36 cellular contexts compared by ENCODE assay signal in the genomic region with DNA sequence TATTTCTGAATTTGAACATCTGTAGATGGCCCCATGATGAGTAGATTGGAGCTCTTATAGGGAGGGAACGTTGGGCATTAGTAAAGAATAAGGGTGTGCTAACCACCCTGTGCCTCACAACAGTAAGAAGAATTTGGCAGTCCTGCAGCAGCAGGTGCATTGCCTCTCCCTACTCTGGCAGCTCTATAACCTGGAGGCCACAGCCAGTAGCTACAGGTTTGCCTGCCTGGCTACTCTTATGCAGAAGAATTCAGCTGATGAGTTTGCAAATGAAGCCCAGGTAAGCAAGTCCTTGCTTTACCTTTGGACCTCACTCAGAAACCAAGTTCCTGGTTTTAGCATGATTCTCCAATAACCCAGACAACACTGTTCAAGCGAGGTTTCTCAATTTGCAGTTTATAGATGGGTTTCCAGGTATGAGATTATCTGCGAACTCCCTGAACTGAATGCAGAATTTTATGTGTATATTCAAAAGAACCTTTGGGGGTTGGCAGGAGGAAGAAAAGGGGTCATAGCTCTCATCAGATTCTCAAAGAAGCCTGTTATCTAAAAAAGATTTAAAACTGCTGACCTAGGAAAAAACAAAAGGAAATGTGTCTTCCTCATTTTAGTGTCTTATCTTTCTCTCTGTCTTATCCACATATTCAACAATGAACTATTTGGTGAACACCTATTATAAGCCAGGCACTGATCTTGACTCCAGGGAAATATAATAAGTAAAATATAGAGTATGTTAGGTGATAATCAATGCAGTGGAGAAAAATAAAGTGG. TPM values are rescaled to one million over a fixed set of nuclear protein-coding genes. Genes with fewer than 3 reads are reported as not detected.
"Had no signal": no experiment of that assay in that cellular context is flagged by ENCODE, and none has a peak within 500 bp of the region (broad histone marks: within the 10 kb centered on the region; RNA-seq: fewer than 3 reads in every experiment).

No MANE protein-coding gene starts in this region.

- H3K4me3 ChIP-seq: adrenal gland, body of pancreas, breast epithelium, SJCRH30, SK-N-MC had no signal

- H3K27ac ChIP-seq: adrenal gland, body of pancreas, breast epithelium, SJCRH30, SK-N-MC, VCaP had no signal

- ATAC-seq: activated CD8-positive, alpha-beta memory T cell treated with anti-CD3 and anti-CD28 coated beads, Interleukin-2, amount 10 ng/mL, durations not matched to agents 7 days and 5 days; activated naive CD4-positive, alpha-beta T cell treated with anti-CD3 and anti-CD28 coated beads, Interleukin-2, amount 50 U/mL, for 72 hours; body of pancreas; Panc1 had no signal

- H3K27ac Mint-ChIP-seq: activated CD4-positive, alpha-beta memory T cell treated with anti-CD3 and anti-CD28 coated beads, Interleukin-2, amount 10 ng/mL, durations not matched to agents 7 days and 5 days; activated CD8-positive, alpha-beta memory T cell treated with anti-CD3 and anti-CD28 coated beads, Interleukin-2, amount 10 ng/mL, durations not matched to agents 7 days and 5 days; activated naive CD4-positive, alpha-beta T cell treated with anti-CD3 and anti-CD28 coated beads, Interleukin-2, amount 50 U/mL, for 72 hours had no signal

- H3K4me3 Mint-ChIP-seq: activated CD4-positive, alpha-beta memory T cell treated with anti-CD3 and anti-CD28 coated beads, Interleukin-2, amount 10 ng/mL, durations not matched to agents 7 days and 5 days; activated CD8-positive, alpha-beta memory T cell treated with anti-CD3 and anti-CD28 coated beads, Interleukin-2, amount 10 ng/mL, durations not matched to agents 7 days and 5 days had no signal

- H3K9me3 Mint-ChIP-seq: activated CD4-positive, alpha-beta memory T cell treated with anti-CD3 and anti-CD28 coated beads, Interleukin-2, amount 10 ng/mL, durations not matched to agents 7 days and 5 days; activated naive CD4-positive, alpha-beta T cell treated with anti-CD3 and anti-CD28 coated beads, Interleukin-2, amount 50 U/mL, for 72 hours had no signal

- H3K27me3 Mint-ChIP-seq: activated CD4-positive, alpha-beta memory T cell treated with anti-CD3 and anti-CD28 coated beads, Interleukin-2, amount 10 ng/mL, durations not matched to agents 7 days and 5 days; activated CD8-positive, alpha-beta memory T cell treated with anti-CD3 and anti-CD28 coated beads, Interleukin-2, amount 10 ng/mL, durations not matched to agents 7 days and 5 days had no signal

- H3K4me1 Mint-ChIP-seq: activated CD4-positive, alpha-beta memory T cell treated with anti-CD3 and anti-CD28 coated beads, Interleukin-2, amount 10 ng/mL, durations not matched to agents 7 days and 5 days had no signal

- H3K27me3 ChIP-seq: adrenal gland, body of pancreas, breast epithelium, SJCRH30 had no signal

- H3K36me3 Mint-ChIP-seq: activated CD8-positive, alpha-beta memory T cell treated with anti-CD3 and anti-CD28 coated beads, Interleukin-2, amount 10 ng/mL, durations not matched to agents 7 days and 5 days; activated naive CD4-positive, alpha-beta T cell treated with anti-CD3 and anti-CD28 coated beads, Interleukin-2, amount 50 U/mL, for 72 hours had no signal

- DNase-seq: activated CD4-positive, alpha-beta memory T cell treated with anti-CD3 and anti-CD28 coated beads, Interleukin-2, amount 10 ng/mL, durations not matched to agents 7 days and 5 days; activated CD4-positive, alpha-beta T cell treated with anti-CD3 and anti-CD28 coated beads for 1 hour; activated CD4-positive, alpha-beta T cell treated with anti-CD3 and anti-CD28 coated beads for 48 hours; activated CD4-positive, CD25-positive, alpha-beta regulatory T cell; activated CD8-positive, alpha-beta memory T cell treated with anti-CD3 and anti-CD28 coated beads for 24 hours; activated CD8-positive, alpha-beta memory T cell treated with anti-CD3 and anti-CD28 coated beads, Interleukin-2, amount 10 ng/mL, durations not matched to agents 7 days and 5 days; activated CD8-positive, alpha-beta memory T cell treated with anti-CD3 and anti-CD28 coated beads, Interleukin-2, amount 50 U/mL, for 48 hours; activated effector memory CD4-positive, alpha-beta T cell treated with anti-CD3 and anti-CD28 coated beads, Interleukin-2, amount 50 U/mL, for 16 hours; activated naive CD4-positive, alpha-beta T cell treated with Interleukin-2 at 50 U/mL for 16 hours; activated T-cell treated with anti-CD3 and anti-CD28 coated beads, Interleukin-2, amount 50 U/mL, for 48 hours; adrenal gland; body of pancreas; NCI-H1092 treated with DMSO at 0.1 percent for 48 hours; NCI-H1417 treated with DMSO at 0.1 percent for 48 hours; NCI-H187 treated with DMSO at 0.1 percent for 48 hours; NCI-H2081; NCI-H2171 treated with DMSO at 0.1 percent for 48 hours; NCI-H2227 treated with DMSO at 0.1 percent for 48 hours; NCI-H446; NCI-H510A treated with DMSO at 0.1 percent for 48 hours; NCI-H526 treated with DMSO at 0.1 percent for 48 hours; NCI-H774; SHP77; SJCRH30; T1000 had no signal

- H3K9me3 ChIP-seq: adrenal gland, body of pancreas, breast epithelium, SJCRH30 had no signal

- H3K4me1 ChIP-seq: adrenal gland, body of pancreas, breast epithelium, SJCRH30 had no signal

- H3K36me3 ChIP-seq: adrenal gland, breast epithelium, SJCRH30 had no signal

RNA-seq across cellular contexts. Expression of a gene that starts 18.9 kb away (rescaled TPM):
- total RNA-seq: activated CD4-positive, alpha-beta memory T cell treated with anti-CD3 and anti-CD28 coated beads, Interleukin-2, amount 10 ng/mL, durations not matched to agents 7 days and 5 days; activated CD8-positive, alpha-beta memory T cell treated with anti-CD3 and anti-CD28 coated beads, Interleukin-2, amount 10 ng/mL, durations not matched to agents 7 days and 5 days; activated naive CD4-positive, alpha-beta T cell treated with anti-CD3 and anti-CD28 coated beads, Interleukin-2, amount 50 U/mL, for 72 hours; astrocyte; body of pancreas; cardiac septum; M059J; RPMI7951; SJCRH30; T-helper 1 cell treated with Interleukin-12 subunit alpha and Interleukin-12 subunit beta and Interleukin-4 antibody, amounts not matched to agents 30 ng/mL and 1 ng/mL, for 36 hours; T-helper 2 cell treated with Interferon-gamma antibody and Interleukin-4, amounts not matched to agents 100 ng/mL and 5 ng/mL, for 36 hours had no signal

RNA-seq across cellular contexts. Expression of a gene that starts 27.7 kb away (rescaled TPM):
- total RNA-seq: activated CD4-positive, alpha-beta memory T cell treated with anti-CD3 and anti-CD28 coated beads, Interleukin-2, amount 10 ng/mL, durations not matched to agents 7 days and 5 days; activated CD8-positive, alpha-beta memory T cell treated with anti-CD3 and anti-CD28 coated beads, Interleukin-2, amount 10 ng/mL, durations not matched to agents 7 days and 5 days; activated naive CD4-positive, alpha-beta T cell treated with anti-CD3 and anti-CD28 coated beads, Interleukin-2, amount 50 U/mL, for 72 hours; astrocyte; M059J; RPMI7951; T-helper 1 cell treated with Interleukin-12 subunit alpha and Interleukin-12 subunit beta and Interleukin-4 antibody, amounts not matched to agents 30 ng/mL and 1 ng/mL, for 36 hours; T-helper 2 cell treated with Interferon-gamma antibody and Interleukin-4, amounts not matched to agents 100 ng/mL and 5 ng/mL, for 36 hours had no signal
